In the genomic region with DNA sequence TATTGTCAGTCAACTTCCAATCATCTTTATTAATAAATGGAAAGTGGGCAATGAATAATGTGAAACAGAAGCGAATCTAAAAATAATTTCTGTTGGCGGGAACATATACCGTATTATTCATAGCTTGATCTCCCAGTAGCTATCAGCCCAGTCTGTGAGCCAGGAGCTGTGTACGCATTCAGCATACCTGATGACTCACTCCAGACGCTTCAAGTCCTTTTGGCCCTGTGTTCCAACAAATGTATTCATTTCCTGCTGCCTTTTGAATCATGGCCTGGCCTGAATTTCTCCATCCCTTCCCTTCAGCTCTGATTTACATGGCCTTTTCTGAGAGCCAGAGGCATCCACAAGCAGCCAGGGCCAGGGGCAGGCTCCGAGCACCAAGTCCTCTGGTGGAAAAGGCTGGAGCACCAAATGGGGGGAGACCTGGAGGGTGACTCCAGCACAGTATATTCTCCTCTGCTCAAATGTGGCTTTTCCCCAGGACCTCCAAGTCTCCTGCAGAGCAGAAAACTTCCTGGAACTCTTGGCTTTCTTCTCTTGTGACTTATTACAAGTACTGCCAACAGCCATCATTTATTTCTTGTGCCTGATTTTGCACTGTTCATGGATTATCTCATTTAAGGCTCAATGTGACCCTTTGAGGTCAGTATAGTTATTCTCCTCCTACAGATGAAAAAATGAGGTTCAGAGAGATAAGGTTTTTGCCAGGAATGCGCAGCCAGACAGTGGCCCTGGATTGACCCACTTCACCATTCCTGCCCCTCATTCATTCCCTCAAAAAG, we compare ENCODE assay signal across 10 cellular contexts.
A peak's percentile ranks its signal among the peaks of the same experiment; 100 is the strongest.
DNase-seq lines count a peak whose midpoint lies in the region; ATAC-seq and TF ChIP-seq lines count a peak whose summit lies in the region.
"Had no signal": no experiment of that assay in that cellular context is flagged by ENCODE, and none has a peak within 500 bp of the region (broad histone marks: within the 10 kb centered on the region; RNA-seq: fewer than 3 reads in every experiment).

No MANE protein-coding gene starts in this region.

- H3K4me3 ChIP-seq in AG04449 (ENCODE audit: low read depth, low read length): no peak overlapping the region
- H3K4me3 ChIP-seq in IMR-90 (ENCODE audit: insufficient read depth, low read depth, low read length): no peak overlapping the region
- H3K4me3 ChIP-seq in coronary artery: no peak overlapping the region
- no peak overlapping the region for H3K4me3 ChIP-seq in mucosa of descending colon

- H2BK20ac ChIP-seq in IMR-90 (ENCODE audit: low read depth, low read length): peak overlapping the region; percentile 61

- peak overlapping the region; percentile 89 for H2BK120ac ChIP-seq in IMR-90 (ENCODE audit: low read depth, low read length)

- H3K14ac ChIP-seq in IMR-90 (replicated peaks; ENCODE audit: low read depth, low read length): no peak overlapping the region; the same call in 1 of the 2 replicates

- peak; percentile 99 for ATAC-seq in IMR-90 (ENCODE audit: low read depth)
- ATAC-seq in mucosa of descending colon: peak; percentile 13
- ATAC-seq in GM21576 (IDR thresholded peaks at IDR 0.05; ENCODE audit: unreplicated experiment): no peak

- H3K4ac ChIP-seq in IMR-90 (ENCODE audit: low read depth, low read length): peak overlapping the region; percentile 52

- 10% methylated on average over 2 of the region's 7 CpGs; no CpG with 5 or more reads in 1 of the 2 experiments for WGBS in IMR-90 (ENCODE audit: extremely low coverage in 2 of 2, insufficient read length in 1 of 2), 2 experiments

- 0 out of 2 replicates have a peak, but pooled peaks cover 2% of the 10 kb centered on the region for H3K4me1 ChIP-seq in IMR-90 (ENCODE audit: control insufficient read depth, insufficient read depth, low read length)
- no peaks in the 10 kb centered on the region for H3K4me1 ChIP-seq in mucosa of descending colon (ENCODE audit: low read depth)

- H2BK15ac ChIP-seq in IMR-90 (ENCODE audit: low read depth, low read length): 0 out of 3 replicates have a peak overlapping the region, but pooled peaks have one; percentile 46

- H3K27me3 Mint-ChIP-seq in activated T-helper 1 cell treated with anti-CD3 and anti-CD28 coated beads, Interleukin-12 subunit alpha, Interleukin-12 subunit beta, Interleukin-2, Interleukin-4 antibody, amounts not matched to agents 30 ng/mL and 10 ng/mL and 1 ng/mL, durations not matched to agents 14 hours and 24 hours and 36 hours (ENCODE audit: insufficient read depth): peaks cover 6% of the 10 kb centered on the region

- H3K9me3 Mint-ChIP-seq in activated T-helper 1 cell treated with anti-CD3 and anti-CD28 coated beads, Interleukin-12 subunit alpha, Interleukin-12 subunit beta, Interleukin-2, Interleukin-4 antibody, amounts not matched to agents 30 ng/mL and 10 ng/mL and 1 ng/mL, durations not matched to agents 14 hours and 24 hours and 36 hours: no peaks in the 10 kb centered on the region

- H3K56ac ChIP-seq in IMR-90 (ENCODE audit: extremely low read depth, insufficient read depth, low read length): peak overlapping the region; percentile 51; the same call in 1 of the 2 replicates

- no peaks in the 10 kb centered on the region for H3K27me3 ChIP-seq in IMR-90 (ENCODE audit: control insufficient read depth, insufficient read depth, low read length)

- peak overlapping the region; percentile 87 for H2AFZ ChIP-seq in IMR-90 (replicated peaks; ENCODE audit: low read length, poor library complexity)

- no peak for TF ChIP-seq RAD21 in IMR-90 (IDR thresholded peaks at IDR 0.05; ENCODE audit: low read length)

- H4K5ac ChIP-seq in IMR-90 (ENCODE audit: low read depth, low read length): no peak overlapping the region

- no peaks in the 10 kb centered on the region for H4K20me1 ChIP-seq in IMR-90 (ENCODE audit: insufficient read depth, low read length)

- H3K9me3 ChIP-seq in IMR-90 (ENCODE audit: control insufficient read depth, insufficient read depth, low read length): no peaks in the 10 kb centered on the region
- no peaks in the 10 kb centered on the region for H3K9me3 ChIP-seq in mucosa of descending colon

- peak overlapping the region; percentile 65 to 76; a peak in 3 of 4 replicates for H4K8ac ChIP-seq in IMR-90 (ENCODE audit: low read depth in 2 of 2, low read length in 2 of 2)

- no peak overlapping the region for H2AK9ac ChIP-seq in IMR-90 (replicated peaks; ENCODE audit: low read depth, low read length, poor library complexity)

- dilution Hi-C loops in IMR-90 (cut with HindIII; ENCODE audit: low sequenced_read_pairs, unreplicated experiment): no loop called here

- intact Hi-C loops in IMR-90 (cut with micrococcal nuclease) (no loop called here), mucosa of descending colon (cut with DNase I, micrococcal nuclease) (no loop called here)
- intact Hi-C loops in activated T-helper 1 cell treated with anti-CD3 and anti-CD28 coated beads, Interleukin-12 subunit alpha, Interleukin-12 subunit beta, Interleukin-2, Interleukin-4 antibody, amounts not matched to agents 30 ng/mL and 10 ng/mL and 1 ng/mL, durations not matched to agents 14 hours and 24 hours and 36 hours (cut with micrococcal nuclease): no loop called here

- H3K79me1 ChIP-seq in IMR-90 (ENCODE audit: low read depth in 1 of 2, low read length in 2 of 2): no peaks in the 10 kb centered on the region

- no peak overlapping the region for H3K9ac ChIP-seq in IMR-90 (ENCODE audit: low read depth, low read length)

- H3K9me1 ChIP-seq in IMR-90 (ENCODE audit: insufficient read depth, low read length): peaks cover 5% of the 10 kb centered on the region

- peak overlapping the region; percentile 35 for H3K27ac ChIP-seq in IMR-90 (ENCODE audit: insufficient read depth, low read length)
- peak overlapping the region; percentile 42 to 48 for H3K27ac ChIP-seq in coronary artery

- no peak overlapping the region for H3K18ac ChIP-seq in IMR-90 (ENCODE audit: low read depth, low read length)

- peak overlapping the region; percentile 48; the same call in 1 of the 2 replicates for H3K23ac ChIP-seq in IMR-90 (ENCODE audit: low read depth, low read length)

- POLR2A ChIA-PET in AG04449 (lab: Yijun Ruan, JAX): interaction anchor here (0.6 to 1.5 kb wide), 2 partner anchors 68 to 70 kb away, joined by 3 to 5 read pairs; no protein-coding TSS in a partner anchor
- POLR2A ChIA-PET in IMR-90 (lab: Charles Lee; ENCODE audit: unreplicated experiment): no interaction called here

- H3K4me1 Mint-ChIP-seq in activated T-helper 1 cell treated with anti-CD3 and anti-CD28 coated beads, Interleukin-12 subunit alpha, Interleukin-12 subunit beta, Interleukin-2, Interleukin-4 antibody, amounts not matched to agents 30 ng/mL and 10 ng/mL and 1 ng/mL, durations not matched to agents 14 hours and 24 hours and 36 hours (ENCODE audit: low read depth): no peaks in the 10 kb centered on the region

- BruUV-seq in IMR-90 (replicated peaks; lab: Mats Ljungman, UMichigan): no TSS peak

- in situ Hi-C loops in IMR-90 (cut with MboI; ENCODE audit: low sequenced_read_pairs): no loop called here

- DNase-seq in AG04449 (ENCODE audit: low read depth, low spot score) (peak; percentile 93), IMR-90 (peak; percentile 98), coronary artery (ENCODE audit: low spot score) (no peak), mucosa of descending colon (no peak), NCI-H774 (lab: John Stamatoyannopoulos, UW) (no peak), NCI-H2029 (lab: John Stamatoyannopoulos, UW) (no peak)
- no peak for DNase-seq in activated T-helper 1 cell treated with anti-CD3 and anti-CD28 coated beads, Interleukin-12 subunit alpha, Interleukin-12 subunit beta, Interleukin-2, Interleukin-4 antibody, amounts not matched to agents 30 ng/mL and 10 ng/mL and 1 ng/mL, durations not matched to agents 14 hours and 24 hours and 36 hours (ENCODE audit: low spot score)
- DNase-seq: SIG-M5; stimulated activated CD4-positive, alpha-beta T cell treated with anti-CD3 and anti-CD28 coated beads, Interleukin-4, amount 100 ng/mL, for 1 hour had no signal

- no peak for TF ChIP-seq CTCF in AG04449 (IDR thresholded peaks at IDR 0.05; ENCODE audit: insufficient read depth, low read length, missing control alignments)
- no peak for TF ChIP-seq CTCF in IMR-90 (conservative IDR thresholded peaks at IDR 0.05; ENCODE audit: low read depth, low read length)
- no peak for TF ChIP-seq CTCF in coronary artery (IDR thresholded peaks at IDR 0.05)
- TF ChIP-seq CTCF in mucosa of descending colon (IDR thresholded peaks at IDR 0.05): no peak

- no peak overlapping the region for H3K27ac Mint-ChIP-seq in activated T-helper 1 cell treated with anti-CD3 and anti-CD28 coated beads, Interleukin-12 subunit alpha, Interleukin-12 subunit beta, Interleukin-2, Interleukin-4 antibody, amounts not matched to agents 30 ng/mL and 10 ng/mL and 1 ng/mL, durations not matched to agents 14 hours and 24 hours and 36 hours

- no peaks in the 10 kb centered on the region for H3K36me3 Mint-ChIP-seq in activated T-helper 1 cell treated with anti-CD3 and anti-CD28 coated beads, Interleukin-12 subunit alpha, Interleukin-12 subunit beta, Interleukin-2, Interleukin-4 antibody, amounts not matched to agents 30 ng/mL and 10 ng/mL and 1 ng/mL, durations not matched to agents 14 hours and 24 hours and 36 hours (ENCODE audit: low read depth)

- no peaks in the 10 kb centered on the region for H3K36me3 ChIP-seq in IMR-90 (ENCODE audit: control insufficient read depth, insufficient read depth, low read length)
- H3K36me3 ChIP-seq in mucosa of descending colon (ENCODE audit: low read depth): no peaks in the 10 kb centered on the region

- no peak overlapping the region for H2AK5ac ChIP-seq in IMR-90 (ENCODE audit: low read depth, low read length)

- no peak for TF ChIP-seq POLR2A in IMR-90 (IDR thresholded peaks at IDR 0.05; ENCODE audit: low read depth, low read length)

- H3K4me3 Mint-ChIP-seq in activated T-helper 1 cell treated with anti-CD3 and anti-CD28 coated beads, Interleukin-12 subunit alpha, Interleukin-12 subunit beta, Interleukin-2, Interleukin-4 antibody, amounts not matched to agents 30 ng/mL and 10 ng/mL and 1 ng/mL, durations not matched to agents 14 hours and 24 hours and 36 hours: no peak overlapping the region

- H4K91ac ChIP-seq in IMR-90 (ENCODE audit: insufficient read depth, low read depth, low read length): peak overlapping the region; percentile 45; the same call in 1 of the 2 replicates

- CTCF ChIA-PET in AG04449 (lab: Yijun Ruan, JAX) (interaction anchor here (1.1 to 1.6 kb wide), 4 partner anchors 9 to 117 kb away, joined by 3 to 6 read pairs (median 4); no protein-coding TSS in a partner anchor), IMR-90 (lab: Yijun Ruan, JAX) (no interaction called here)

- peak overlapping the region; percentile 20 for H2BK5ac ChIP-seq in IMR-90 (ENCODE audit: low read depth, low read length, poor library complexity, severe bottlenecking)

- no peak overlapping the region for H3K4me2 ChIP-seq in IMR-90 (ENCODE audit: low read depth, low read length)

TF ChIP-seq in IMR-90, 13 proteins besides CTCF, POLR2A, EP300 and RAD21 (continues in another document):
- TF ChIP-seq BHLHE40 (IDR thresholded peaks at IDR 0.05; ENCODE audit: low read depth, low read length) (no peak), MAZ (IDR thresholded peaks at IDR 0.05; ENCODE audit: borderline replicate concordance, low read depth, low read length) (no peak), CEBPB (IDR thresholded peaks at IDR 0.05; ENCODE audit: low read depth, low read length) (peak; percentile 45; the same call in 1 of the 2 replicates), MAFK (IDR thresholded peaks at IDR 0.05; ENCODE audit: low read depth, low read length) (peak; percentile 23; the same call in 1 of the 2 replicates)

Comparison
In these comparisons a context has a peak if more than half of its experiments do, and no peak if none do; other contexts are left out.
1. DNase-seq: peak in AG04449 (single experiment) and IMR-90 (single experiment); none in coronary artery (single experiment), mucosa of descending colon (0 of 3), NCI-H774 (single experiment), activated T-helper 1 cell treated with anti-CD3 and anti-CD28 coated beads, Interleukin-12 subunit alpha, Interleukin-12 subunit beta, Interleukin-2, Interleukin-4 antibody, amounts not matched to agents 30 ng/mL and 10 ng/mL and 1 ng/mL, durations not matched to agents 14 hours and 24 hours and 36 hours (single experiment) and NCI-H2029 (single experiment).